Comparison of ENCODE assay signal across 23 cellular contexts in the genomic region with DNA sequence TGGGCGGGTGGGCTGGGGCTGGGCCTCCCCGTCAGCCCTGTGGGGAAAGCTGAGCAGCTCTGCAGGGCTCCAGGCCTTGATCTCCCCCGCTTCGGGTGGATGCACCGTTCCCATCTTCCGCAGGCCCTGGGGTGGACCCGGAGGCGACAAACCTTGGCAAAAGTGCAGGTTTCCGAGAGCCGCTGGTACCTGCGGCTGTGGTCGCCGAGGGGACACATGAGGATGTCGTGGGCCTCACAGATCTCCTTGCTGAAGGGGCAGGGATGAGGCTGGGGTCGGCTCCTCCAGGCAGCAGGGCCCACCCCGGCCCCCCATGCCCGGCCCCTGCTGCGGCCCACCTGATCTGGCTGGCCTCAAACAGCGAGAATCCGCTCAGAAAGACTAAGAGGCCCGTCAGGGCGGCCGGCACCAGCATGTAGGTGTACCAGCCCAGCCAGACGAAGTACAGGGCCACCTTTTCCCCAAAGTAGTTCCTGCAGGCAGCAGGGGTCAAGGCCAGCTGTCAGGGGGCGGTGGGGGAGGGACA. TPM values are rescaled to one million over a fixed set of nuclear protein-coding genes. Genes with fewer than 3 reads are reported as not detected.
DNase-seq lines count a peak whose midpoint lies in the region; ATAC-seq, FAIRE-seq and TF ChIP-seq lines count a peak whose summit lies in the region.
"Had no signal": no experiment of that assay in that cellular context is flagged by ENCODE, and none has a peak within 500 bp of the region (broad histone marks: within the 10 kb centered on the region; RNA-seq: fewer than 3 reads in every experiment).

No MANE protein-coding gene starts in this region.

- peaks cover 3% of the 10 kb centered on the region for H3K4me1 Mint-ChIP-seq in nephron progenitor cell
- H3K4me1 Mint-ChIP-seq in CD8-positive, alpha-beta memory T cell = no peaks in the 10 kb centered on the region
- H3K4me1 Mint-ChIP-seq: B cell; CD4-positive, alpha-beta memory T cell had no signal

- no peak overlapping the region for H2BK120ac ChIP-seq in H1 (replicated peaks; ENCODE audit: low read depth, low read length)

- TF ChIP-seq RAD21 in HCT116 (IDR thresholded peaks at IDR 0.05; ENCODE audit: low read depth) = no peak
- no peak for TF ChIP-seq RAD21 in H1 (IDR thresholded peaks at IDR 0.05 in 1 of 2, conservative IDR thresholded peaks at IDR 0.05 in 1 of 2; ENCODE audit: low read depth in 2 of 2, low read length in 2 of 2)

- peak overlapping the region; percentile 25; the same call in 1 of the 2 replicates for H4K8ac ChIP-seq in H1 (ENCODE audit: extremely low read depth, insufficient read depth, low read length)

- H3K36me3 ChIP-seq in left ventricle myocardium inferior = no peaks in the 10 kb centered on the region
- H3K36me3 ChIP-seq in HCT116 (ENCODE audit: control insufficient read depth in 1 of 2, insufficient read depth in 2 of 2, low read length in 2 of 2) = 0 out of 4 replicates have a peak, but pooled peaks cover 0 to 3% of the 10 kb centered on the region in 2 experiments
- no peaks in the 10 kb centered on the region for H3K36me3 ChIP-seq in H1 (ENCODE audit: control insufficient read depth in 2 of 4, insufficient read depth in 4 of 4, low read length in 3 of 4)
- no peaks in the 10 kb centered on the region for H3K36me3 ChIP-seq in CD8-positive, alpha-beta memory T cell (ENCODE audit: insufficient read depth, low read length)

- H3K4ac ChIP-seq in H1 (replicated peaks; ENCODE audit: insufficient read length, low read depth, low read length) = no peak overlapping the region

- H2BK20ac ChIP-seq in H1 (ENCODE audit: low read length) = no peak overlapping the region

- DNase-seq in left cardiac atrium (peak; percentile 13), left ventricle myocardium inferior (no peak), HCT116 (ENCODE audit: low read depth, low spot score) (no peak), H1 (ENCODE audit: low read depth in 1 of 2, low spot score in 2 of 2) (peak in 1 of 2 experiments; percentile 62), nephron progenitor cell (peak; percentile 12), HUDEP-2 (lab: John Stamatoyannopoulos, UW; ENCODE audit: unreplicated experiment in 76 of 76) (no peak), activated gamma-delta T cell treated with Interleukin-2 at 50 U/mL for 16 hours (no peak)
- DNase-seq in CD8-positive, alpha-beta memory T cell = no peak
- DNase-seq: GF-D8, GM23248, NCI-H1105 treated with DMSO at 0.1 percent for 48 hours, NCI-H1694 treated with DMSO at 0.1 percent for 48 hours, NCI-H345, NCI-H526, OCI-M1 had no signal

- BruUV-seq in HCT116 (replicated peaks; lab: Mats Ljungman, UMichigan) = no TSS peak

- TF ChIP-seq CTCF in left ventricle myocardium inferior (IDR thresholded peaks at IDR 0.05; ENCODE audit: borderline replicate concordance) (no peak), HCT116 (IDR thresholded peaks at IDR 0.05 in 2 of 3, conservative IDR thresholded peaks at IDR 0.05 in 1 of 3; ENCODE audit: borderline replicate concordance in 1 of 3, insufficient read depth in 1 of 3, low read depth in 2 of 3, low read length in 2 of 3) (no peak), H1 (IDR thresholded peaks at IDR 0.05; ENCODE audit: control extremely low read depth in 1 of 3, insufficient read depth in 1 of 3, low read depth in 1 of 3, low read length in 3 of 3) (no peak), nephron progenitor cell (IDR thresholded peaks at IDR 0.05) (no peak)

- H3K4me3 ChIP-seq in left ventricle myocardium inferior (no peak overlapping the region), HCT116 (replicated peaks in 1 of 2; ENCODE audit: low read depth in 1 of 2, low read length in 2 of 2) (no peak overlapping the region), H1 (ENCODE audit: extremely low read depth in 1 of 4, insufficient read depth in 2 of 4, low read depth in 3 of 4, low read length in 4 of 4) (no peak overlapping the region)
- H3K4me3 ChIP-seq in CD8-positive, alpha-beta memory T cell (ENCODE audit: low read length) = no peak overlapping the region
- H3K4me3 ChIP-seq: GM23248 had no signal

- no peak overlapping the region for H3K4me2 ChIP-seq in HCT116 (ENCODE audit: low read length)
- no peak overlapping the region for H3K4me2 ChIP-seq in H1 (ENCODE audit: insufficient read depth in 1 of 2, low read depth in 2 of 2, low read length in 2 of 2)

- no peak overlapping the region for H4K91ac ChIP-seq in H1 (replicated peaks; ENCODE audit: insufficient read length, low read length)

- H3K4me1 ChIP-seq in left ventricle myocardium inferior (no peaks in the 10 kb centered on the region), HCT116 (ENCODE audit: control insufficient read depth in 1 of 2, insufficient read depth in 2 of 2, low read length in 2 of 2) (no peaks in the 10 kb centered on the region), H1 (replicated peaks in 1 of 4; ENCODE audit: control insufficient read depth in 3 of 4, insufficient read depth in 4 of 4, low read length in 3 of 4) (no peaks in the 10 kb centered on the region; a peak in 1 of 7 replicates)
- H3K4me1 ChIP-seq in CD8-positive, alpha-beta memory T cell (ENCODE audit: insufficient read depth, low read length) = no peaks in the 10 kb centered on the region

- CTCF ChIA-PET in HCT116 (lab: Charles Lee) = no interaction called here
- CTCF ChIA-PET in H1 (lab: Charles Lee; ENCODE audit: partially characterized antibody) = interaction anchor here (0.5 to 0.6 kb wide), 2 partner anchors 88 to 90 kb away, joined by 3 read pairs; no protein-coding TSS in a partner anchor
- CTCF ChIA-PET in CD8-positive, alpha-beta memory T cell (lab: Charles Lee) = no interaction called here

- no peak overlapping the region for H2AFZ ChIP-seq in HCT116 (ENCODE audit: low read depth, low read length, poor library complexity, severe bottlenecking)
- no peak overlapping the region for H2AFZ ChIP-seq in H1 (ENCODE audit: low read length)
- H2AFZ ChIP-seq: GM23248 had no signal

- H3K9me2 ChIP-seq in HCT116 (ENCODE audit: insufficient read depth) = no peaks in the 10 kb centered on the region

- H2AK5ac ChIP-seq in H1 (ENCODE audit: low read depth, low read length) = no peak overlapping the region

- H3K27ac Mint-ChIP-seq in nephron progenitor cell = no peak overlapping the region
- H3K27ac Mint-ChIP-seq in CD8-positive, alpha-beta memory T cell = no peak overlapping the region
- H3K27ac Mint-ChIP-seq: B cell; CD4-positive, alpha-beta memory T cell had no signal

- H3K9ac ChIP-seq in HCT116 (ENCODE audit: low read length) = no peak overlapping the region
- H3K9ac ChIP-seq in H1 (replicated peaks in 1 of 4; ENCODE audit: extremely low read depth in 1 of 4, low read depth in 3 of 4, low read length in 3 of 4) = no peak overlapping the region
- H3K9ac ChIP-seq: GM23248 had no signal

- H3K79me1 ChIP-seq in H1 (ENCODE audit: low read depth, low read length) = no peaks in the 10 kb centered on the region

- intact Hi-C loops in left cardiac atrium (cut with DNase I) (no loop called here), left ventricle myocardium inferior (cut with micrococcal nuclease) (no loop called here), HCT116 (cut with micrococcal nuclease) (no loop called here)

- no peak overlapping the region for H3K4me3 Mint-ChIP-seq in nephron progenitor cell
- no peak overlapping the region for H3K4me3 Mint-ChIP-seq in CD8-positive, alpha-beta memory T cell
- H3K4me3 Mint-ChIP-seq: B cell; CD4-positive, alpha-beta memory T cell had no signal

- no peak overlapping the region for H4K5ac ChIP-seq in H1 (ENCODE audit: insufficient read length, low read depth, low read length)

- H3K23ac ChIP-seq in H1 (ENCODE audit: insufficient read length) = no peak overlapping the region

- H3K9me3 ChIP-seq in left ventricle myocardium inferior (replicated peaks) (no peaks in the 10 kb centered on the region), HCT116 (ENCODE audit: control insufficient read depth in 1 of 2, insufficient read depth in 1 of 2, low read depth in 1 of 2, low read length in 2 of 2) (no peaks in the 10 kb centered on the region), H1 (ENCODE audit: insufficient read depth in 2 of 2, low read depth in 1 of 2, low read length in 1 of 2) (no peaks in the 10 kb centered on the region)
- H3K9me3 ChIP-seq in CD8-positive, alpha-beta memory T cell (ENCODE audit: low read length) = no peaks in the 10 kb centered on the region

- no peaks in the 10 kb centered on the region for H4K20me1 ChIP-seq in HCT116 (ENCODE audit: insufficient read depth)
- no peaks in the 10 kb centered on the region for H4K20me1 ChIP-seq in H1 (replicated peaks in 1 of 2; ENCODE audit: control insufficient read depth in 1 of 2, insufficient read depth in 2 of 2, low read length in 2 of 2)

- H3K27ac ChIP-seq in left ventricle myocardium inferior (replicated peaks) = no peak overlapping the region
- no peak overlapping the region for H3K27ac ChIP-seq in HCT116 (ENCODE audit: low read depth, low read length)
- no peak overlapping the region for H3K27ac ChIP-seq in H1 (ENCODE audit: low read depth, low read length)
- H3K27ac ChIP-seq in CD8-positive, alpha-beta memory T cell (ENCODE audit: low read depth, low read length) = no peak overlapping the region
- H3K27ac ChIP-seq: GM23248, RWPE1 had no signal

- H3K9me3 Mint-ChIP-seq in nephron progenitor cell = peaks cover 4% of the 10 kb centered on the region
- H3K9me3 Mint-ChIP-seq in CD8-positive, alpha-beta memory T cell = no peaks in the 10 kb centered on the region
- H3K9me3 Mint-ChIP-seq: CD4-positive, alpha-beta memory T cell had no signal

- H3K56ac ChIP-seq in H1 (replicated peaks; ENCODE audit: insufficient read length, low read depth, low read length) = no peak overlapping the region

- H3K36me3 Mint-ChIP-seq in nephron progenitor cell (ENCODE audit: low read depth) = no peaks in the 10 kb centered on the region
- H3K36me3 Mint-ChIP-seq in CD8-positive, alpha-beta memory T cell = peaks cover 0 to 22% (median 2%) of the 10 kb centered on the region in 3 donors

- RAD21 ChIA-PET in HCT116 (lab: Charles Lee; ENCODE audit: low non-redundant PET in 1 of 2, low total read pairs in 2 of 2, uncharacterized antibody in 2 of 2, unreplicated experiment in 2 of 2) = no interaction called here

- H3K79me2 ChIP-seq in HCT116 (ENCODE audit: insufficient read depth, low read length) = no peaks in the 10 kb centered on the region
- no peaks in the 10 kb centered on the region for H3K79me2 ChIP-seq in H1 (ENCODE audit: control insufficient read depth in 1 of 2, insufficient read depth in 2 of 2, low read length in 2 of 2)

- no peak for TF ChIP-seq EP300 in H1 (IDR thresholded peaks at IDR 0.05; ENCODE audit: borderline replicate concordance in 1 of 2, low read depth in 2 of 2, low read length in 2 of 2)

- no peak overlapping the region for H2BK12ac ChIP-seq in H1 (ENCODE audit: low read depth, low read length)

- peaks cover 55% of the 10 kb centered on the region for H3K27me3 ChIP-seq in left ventricle myocardium inferior (ENCODE audit: low read depth)
- no peaks in the 10 kb centered on the region for H3K27me3 ChIP-seq in HCT116 (ENCODE audit: insufficient read depth, low read length)
- H3K27me3 ChIP-seq in H1 (replicated peaks in 1 of 4; ENCODE audit: control insufficient read depth in 3 of 4, extremely low read depth in 1 of 4, insufficient read depth in 3 of 4, low read length in 3 of 4) = no peaks in the 10 kb centered on the region
- H3K27me3 ChIP-seq in CD8-positive, alpha-beta memory T cell (ENCODE audit: insufficient read depth, low read length, poor library complexity, severe bottlenecking) = no peaks in the 10 kb centered on the region

- FAIRE-seq in H1 (lab: Jason Lieb, UNC) = no peak
- FAIRE-seq: GM12891, GM18507 had no signal

- no peaks in the 10 kb centered on the region for H3K23me2 ChIP-seq in H1 (ENCODE audit: low read depth, low read length)

- H3K27me3 Mint-ChIP-seq in nephron progenitor cell (ENCODE audit: low read depth, poor library complexity) = peaks cover 23% of the 10 kb centered on the region
- H3K27me3 Mint-ChIP-seq in CD8-positive, alpha-beta memory T cell = no peaks in the 10 kb centered on the region
- H3K27me3 Mint-ChIP-seq: B cell; CD4-positive, alpha-beta memory T cell had no signal

- TF ChIP-seq POLR2A in HCT116 (IDR thresholded peaks at IDR 0.05; ENCODE audit: borderline replicate concordance, extremely low read depth, insufficient read depth, insufficient read length) (no peak), H1 (IDR thresholded peaks at IDR 0.05; ENCODE audit: control extremely low read depth in 1 of 2, low read depth in 2 of 2, low read length in 2 of 2) (no peak)

- POLR2A ChIA-PET in HCT116 (lab: Charles Lee) (no interaction called here), H1 (lab: Charles Lee; ENCODE audit: partially characterized antibody) (no interaction called here)
- POLR2A ChIA-PET in CD8-positive, alpha-beta memory T cell (lab: Charles Lee) = no interaction called here

- no peak overlapping the region for H2BK5ac ChIP-seq in H1 (ENCODE audit: low read depth, low read length)

- 62% methylated on average over 10 of the region's 25 CpGs; no CpG with 5 or more reads in 1 of the 2 experiments for whole genome bisulfite sequencing in H1 (ENCODE audit: extremely low coverage in 1 of 2, insufficient coverage in 1 of 2, insufficient read length in 1 of 2, insufficient replicate concordance in 2 of 2, low coverage in 1 of 2, low lambda C conversion rate in 2 of 2, missing lambda C conversion rate in 1 of 2), 2 experiments

- no peak for ATAC-seq in left cardiac atrium
- ATAC-seq in HCT116 = peak; percentile 51

- no peak overlapping the region for H3K14ac ChIP-seq in H1 (ENCODE audit: insufficient read length)

- no peak overlapping the region for H2BK15ac ChIP-seq in H1 (ENCODE audit: low read length)

- H3K18ac ChIP-seq in H1 (ENCODE audit: extremely low read depth, low read length) = no peak overlapping the region; the same call in 1 of the 2 replicates

RNA-seq across cellular contexts. Expression of a gene that starts 11.8 kb away (rescaled TPM):
- total RNA-seq in left cardiac atrium (1 to 10 TPM in 1 of 2 donors, under 1 TPM in 1; 0.55 to 1.6 TPM), left ventricle myocardium inferior (0.11 TPM), HCT116 (2021; ENCODE audit: unreplicated experiment) (70.3 TPM)
- 53.8 and 55.2 TPM in 2 replicates for polyA plus RNA-seq in HCT116 (2012)
- total RNA-seq in H1 (2021; fragmentation: NEBNext Ultra II Directional; extraction: Animal tissue kit (Norgen Biotek cat#: 25700)) = 18.0 and 20.0 TPM in 2 replicates
- polyA plus RNA-seq in H1 (2011; rRNA removed) = 20.7 and 24.6 TPM in 2 replicates
- polyA plus RNA-seq in H1 (2011; cell fraction: cytosol; rRNA removed) = 19.7 TPM
- 185 TPM for polyA plus RNA-seq in H1 (2011; cell fraction: nucleus; rRNA removed)
- polyA plus RNA-seq in H1 (2012, experiment 1 of 2) = 20.7 to 42.8 TPM (median 32.2 TPM) in 4 replicates
- 11.9 TPM for polyA plus RNA-seq in H1 (2012, experiment 2 of 2)
- 14.6 TPM for polyA plus RNA-seq in H1 (2013, experiment 1 of 2)
- polyA plus RNA-seq in H1 (2013, experiment 2 of 2) = 13.7 TPM
- polyA minus RNA-seq in H1 (2011; rRNA and poly(A)+ RNA removed) = 5.2 and 7.0 TPM in 2 replicates
- polyA minus RNA-seq in H1 (2011; cell fraction: cytosol; rRNA and poly(A)+ RNA removed) = 5.6 TPM
- 19.3 TPM for polyA minus RNA-seq in H1 (2011; cell fraction: nucleus; rRNA and poly(A)+ RNA removed)
- 10 to 100 TPM; 25.3 to 26.4 TPM for total RNA-seq in CD8-positive, alpha-beta memory T cell
- 12.2 TPM for polyA plus RNA-seq in CD8-positive, alpha-beta memory T cell
- total RNA-seq: GM23248, HT1080, LHCN-M2, SK-MEL-5 had no signal
- polyA plus RNA-seq: GM23248 had no signal

RNA-seq across cellular contexts. Expression of a gene that starts 15.2 kb away (rescaled TPM):
- total RNA-seq in left cardiac atrium (10 to 100 TPM; 35.4 to 36.7 TPM), left ventricle myocardium inferior (34.9 TPM), HCT116 (2021; ENCODE audit: unreplicated experiment) (85.6 TPM)
- 96.6 and 99.1 TPM in 2 replicates for polyA plus RNA-seq in HCT116 (2012)
- 66.3 and 68.9 TPM in 2 replicates for total RNA-seq in H1 (2021; fragmentation: NEBNext Ultra II Directional; extraction: Animal tissue kit (Norgen Biotek cat#: 25700))
- 55.2 and 94.2 TPM in 2 replicates for polyA plus RNA-seq in H1 (2011; rRNA removed)
- polyA plus RNA-seq in H1 (2011; cell fraction: cytosol; rRNA removed) = 57.0 TPM
- 133 TPM for polyA plus RNA-seq in H1 (2011; cell fraction: nucleus; rRNA removed)
- polyA plus RNA-seq in H1 (2012, experiment 1 of 2) = 35.4 to 56.4 TPM (median 48.3 TPM) in 4 replicates
- polyA plus RNA-seq in H1 (2012, experiment 2 of 2) = 55.4 TPM
- polyA plus RNA-seq in H1 (2013, experiment 1 of 2) = 51.9 TPM
- 52.5 TPM for polyA plus RNA-seq in H1 (2013, experiment 2 of 2)
- polyA minus RNA-seq in H1 (2011; rRNA and poly(A)+ RNA removed) = 13.0 and 16.6 TPM in 2 replicates
- 26.2 TPM for polyA minus RNA-seq in H1 (2011; cell fraction: cytosol; rRNA and poly(A)+ RNA removed)
- 24.8 TPM for polyA minus RNA-seq in H1 (2011; cell fraction: nucleus; rRNA and poly(A)+ RNA removed)
- total RNA-seq in CD8-positive, alpha-beta memory T cell = 10 to 100 TPM; 54.2 to 59.4 TPM
- 267 TPM for polyA plus RNA-seq in CD8-positive, alpha-beta memory T cell

RNA-seq across cellular contexts. Expression of a gene that starts 20.1 kb away (rescaled TPM):
- total RNA-seq in left cardiac atrium (10 to 100 TPM; 21.5 to 26.5 TPM), left ventricle myocardium inferior (30.2 TPM), HCT116 (2021; ENCODE audit: unreplicated experiment) (40.1 TPM)
- polyA plus RNA-seq in HCT116 (2012) = 32.1 and 33.3 TPM in 2 replicates
- 48.7 and 52.4 TPM in 2 replicates for total RNA-seq in H1 (2021; fragmentation: NEBNext Ultra II Directional; extraction: Animal tissue kit (Norgen Biotek cat#: 25700))
- 68.2 and 108 TPM in 2 replicates for polyA plus RNA-seq in H1 (2011; rRNA removed)
- 69.7 TPM for polyA plus RNA-seq in H1 (2011; cell fraction: cytosol; rRNA removed)
- polyA plus RNA-seq in H1 (2011; cell fraction: nucleus; rRNA removed) = 197 TPM
- 33.3 to 60.1 TPM (median 54.3 TPM) in 4 replicates for polyA plus RNA-seq in H1 (2012, experiment 1 of 2)
- polyA plus RNA-seq in H1 (2012, experiment 2 of 2) = 51.9 TPM
- polyA plus RNA-seq in H1 (2013, experiment 1 of 2) = 42.4 TPM
- 39.1 TPM for polyA plus RNA-seq in H1 (2013, experiment 2 of 2)
- 49.6 and 57.3 TPM in 2 replicates for polyA minus RNA-seq in H1 (2011; rRNA and poly(A)+ RNA removed)
- polyA minus RNA-seq in H1 (2011; cell fraction: cytosol; rRNA and poly(A)+ RNA removed) = 38.8 TPM
- polyA minus RNA-seq in H1 (2011; cell fraction: nucleus; rRNA and poly(A)+ RNA removed) = 51.9 TPM
- total RNA-seq in CD8-positive, alpha-beta memory T cell = 10 to 100 TPM; 26.2 to 28.4 TPM
- 11.5 TPM for polyA plus RNA-seq in CD8-positive, alpha-beta memory T cell

RNA-seq across cellular contexts. Expression of a gene that starts 36.0 kb away (rescaled TPM):
- under 1 TPM; 0.52 to 0.68 TPM for total RNA-seq in left cardiac atrium
- 0.52 TPM for total RNA-seq in left ventricle myocardium inferior
- 157 TPM for total RNA-seq in HCT116 (2021; ENCODE audit: unreplicated experiment)
- polyA plus RNA-seq in HCT116 (2012) = 124 and 128 TPM in 2 replicates
- total RNA-seq in H1 (2021; fragmentation: NEBNext Ultra II Directional; extraction: Animal tissue kit (Norgen Biotek cat#: 25700)) = 28.5 and 28.7 TPM in 2 replicates
- 16.7 and 28.0 TPM in 2 replicates for polyA plus RNA-seq in H1 (2011; rRNA removed)
- 25.0 TPM for polyA plus RNA-seq in H1 (2011; cell fraction: cytosol; rRNA removed)
- polyA plus RNA-seq in H1 (2011; cell fraction: nucleus; rRNA removed) = 35.4 TPM
- polyA plus RNA-seq in H1 (2012, experiment 1 of 2) = 10.9 to 22.0 TPM (median 18.8 TPM) in 4 replicates
- polyA plus RNA-seq in H1 (2012, experiment 2 of 2) = 14.5 TPM
- 11.0 TPM for polyA plus RNA-seq in H1 (2013, experiment 1 of 2)
- polyA plus RNA-seq in H1 (2013, experiment 2 of 2) = 12.3 TPM
- polyA minus RNA-seq in H1 (2011; rRNA and poly(A)+ RNA removed) = 11.3 and 13.9 TPM in 2 replicates
- polyA minus RNA-seq in H1 (2011; cell fraction: cytosol; rRNA and poly(A)+ RNA removed) = 33.5 TPM
- 11.1 TPM for polyA minus RNA-seq in H1 (2011; cell fraction: nucleus; rRNA and poly(A)+ RNA removed)
- total RNA-seq in CD8-positive, alpha-beta memory T cell = not detected
- polyA plus RNA-seq in CD8-positive, alpha-beta memory T cell = 1.1 TPM
- total RNA-seq: B cell; CD4-positive, alpha-beta memory T cell; SK-MEL-5 had no signal

Comparison
In these comparisons a context has a peak if more than half of its experiments do, and no peak if none do; other contexts are left out.
1. DNase-seq: peak in left cardiac atrium (single experiment) and nephron progenitor cell (single experiment); none in left ventricle myocardium inferior (single experiment), HCT116 (single experiment), HUDEP-2 (0 of 76), activated gamma-delta T cell treated with Interleukin-2 at 50 U/mL for 16 hours (single experiment) and CD8-positive, alpha-beta memory T cell (0 of 5).